ENCODE assay signal across 16 cellular contexts in genomic region chr18:73520229-73520628, GRCh38.
DNase-seq lines count a peak whose midpoint lies in the region; ATAC-seq and TF ChIP-seq lines count a peak whose summit lies in the region.
"Had no signal": no experiment of that assay in that cellular context is flagged by ENCODE, and none has a peak within 500 bp of the region (broad histone marks: within the 10 kb centered on the region; RNA-seq: fewer than 3 reads in every experiment).

No MANE protein-coding gene starts in this region.

- H3K4me3 Mint-ChIP-seq in endodermal cell = no peak overlapping the region
- H3K4me3 Mint-ChIP-seq: IgD-negative memory B cell had no signal

- no peak overlapping the region for H2BK5ac ChIP-seq in mesendoderm (ENCODE audit: low read length)

- H3K4me3 ChIP-seq in endodermal cell (ENCODE audit: low read length) (no peak overlapping the region), mesendoderm (ENCODE audit: low read length) (no peak overlapping the region)
- H3K4me3 ChIP-seq: BLaER1 treated with 17β-estradiol and CSF1 and Interleukin-3, amounts not matched to agents 10 nM and 100 nM; dorsolateral prefrontal cortex; GM12878; tibial artery had no signal

- no peak overlapping the region for H2BK120ac ChIP-seq in mesendoderm (ENCODE audit: low read depth, low read length)

- no peak overlapping the region for H3K9ac ChIP-seq in endodermal cell (ENCODE audit: extremely low read depth, low read length, poor library complexity, severe bottlenecking)
- no peak overlapping the region for H3K9ac ChIP-seq in mesendoderm (ENCODE audit: low read length)
- H3K9ac ChIP-seq: BLaER1 treated with 17β-estradiol and CSF1 and Interleukin-3, amounts not matched to agents 10 nM and 100 nM had no signal

- H3K4me1 ChIP-seq in endodermal cell (ENCODE audit: control insufficient read depth, insufficient read depth, low read length) = no peaks in the 10 kb centered on the region
- no peaks in the 10 kb centered on the region for H3K4me1 ChIP-seq in mesendoderm (ENCODE audit: control insufficient read depth, low read depth, low read length)
- H3K4me1 ChIP-seq: BLaER1 treated with 17β-estradiol and CSF1 and Interleukin-3, amounts not matched to agents 10 nM and 100 nM; tibial artery had no signal

- H3K27ac ChIP-seq in C4-2B (no peak overlapping the region), endodermal cell (ENCODE audit: low read depth, low read length) (no peak overlapping the region), mesendoderm (ENCODE audit: low read depth, low read length) (no peak overlapping the region)
- H3K27ac ChIP-seq: BLaER1 treated with 17β-estradiol and CSF1 and Interleukin-3, amounts not matched to agents 10 nM and 100 nM; dorsolateral prefrontal cortex; tibial artery had no signal

- peaks cover 1% of the 10 kb centered on the region for H3K4me1 Mint-ChIP-seq in endodermal cell
- H3K4me1 Mint-ChIP-seq: IgD-negative memory B cell had no signal

- peak; percentile 53 for DNase-seq in NCI-H69 (lab: John Stamatoyannopoulos, UW)
- peak; percentile 88 for DNase-seq in endodermal cell
- DNase-seq in mesendoderm = peak; percentile 75
- DNase-seq in Ammon's horn (ENCODE audit: low spot score) = no peak
- DNase-seq in activated T-cell treated with anti-CD3 and anti-CD28 coated beads, Interleukin-2, amount 50 U/mL, for 48 hours = no peak
- DNase-seq: activated gamma-delta T cell, dorsolateral prefrontal cortex, foreskin melanocyte, NCI-H774, tibial artery had no signal

- no peak overlapping the region for H3K4ac ChIP-seq in mesendoderm (ENCODE audit: low read depth, low read length)

- no peak overlapping the region for H3K18ac ChIP-seq in mesendoderm (ENCODE audit: low read length)

- H3K9me3 ChIP-seq in endodermal cell (ENCODE audit: control insufficient read depth, low read length) = no peaks in the 10 kb centered on the region
- H3K9me3 ChIP-seq: tibial artery had no signal

- no peaks in the 10 kb centered on the region for H3K27me3 ChIP-seq in endodermal cell (ENCODE audit: control insufficient read depth, insufficient read depth, low read length, poor library complexity, severe bottlenecking)
- H3K27me3 ChIP-seq in mesendoderm (ENCODE audit: insufficient read depth, low read length, poor library complexity) = no peaks in the 10 kb centered on the region
- H3K27me3 ChIP-seq: BLaER1 treated with 17β-estradiol and CSF1 and Interleukin-3, amounts not matched to agents 10 nM and 100 nM; dorsolateral prefrontal cortex; tibial artery had no signal

- H3K4me2 ChIP-seq in mesendoderm (ENCODE audit: low read length) = no peak overlapping the region
- H3K4me2 ChIP-seq: BLaER1 treated with 17β-estradiol and CSF1 and Interleukin-3, amounts not matched to agents 10 nM and 100 nM had no signal

- no peak overlapping the region for H3K27ac Mint-ChIP-seq in endodermal cell
- H3K27ac Mint-ChIP-seq: IgD-negative memory B cell had no signal

- no peaks in the 10 kb centered on the region for H3K79me1 ChIP-seq in mesendoderm (ENCODE audit: low read length)

- WGBS in endodermal cell (ENCODE audit: insufficient coverage in 1 of 2, insufficient read length in 1 of 2), 2 experiments = 70 to 71% methylated on average over 5 of the region's 5 CpGs
- WGBS in mesendoderm (ENCODE audit: extremely low coverage, insufficient coverage, low lambda C conversion rate) = no CpG with 5 or more reads among the region's 5 CpGs

- H4K5ac ChIP-seq in mesendoderm (ENCODE audit: low read length) = no peak overlapping the region

- TF ChIP-seq CTCF in C4-2B (conservative IDR thresholded peaks at IDR 0.05) (0 out of 2 replicates have a peak, but pooled peaks have one; percentile 5), endodermal cell (conservative IDR thresholded peaks at IDR 0.05) (peak; percentile 89)

- no peaks in the 10 kb centered on the region for H3K36me3 Mint-ChIP-seq in endodermal cell (ENCODE audit: low read depth)
- H3K36me3 Mint-ChIP-seq: IgD-negative memory B cell had no signal

- peaks cover 10% of the 10 kb centered on the region for H3K9me3 Mint-ChIP-seq in endodermal cell

- H3K56ac ChIP-seq in mesendoderm (ENCODE audit: low read length) = no peak overlapping the region

- ATAC-seq in HG02798 (IDR thresholded peaks at IDR 0.05; ENCODE audit: poor library complexity, unreplicated experiment) = no peak
- no peak for ATAC-seq in HG03469 (IDR thresholded peaks at IDR 0.05; ENCODE audit: unreplicated experiment)
- ATAC-seq: GM12878 had no signal

- no peaks in the 10 kb centered on the region for H3K36me3 ChIP-seq in endodermal cell (ENCODE audit: control insufficient read depth, insufficient read depth, low read length)
- H3K36me3 ChIP-seq in mesendoderm (ENCODE audit: control insufficient read depth, insufficient read depth, low read length) = no peaks in the 10 kb centered on the region
- H3K36me3 ChIP-seq: BLaER1 treated with 17β-estradiol and CSF1 and Interleukin-3, amounts not matched to agents 10 nM and 100 nM; tibial artery had no signal

- no peak overlapping the region for H3K23ac ChIP-seq in mesendoderm (ENCODE audit: low read length)

- H3K27me3 Mint-ChIP-seq in endodermal cell (ENCODE audit: insufficient read depth) = no peaks in the 10 kb centered on the region
- H3K27me3 Mint-ChIP-seq: IgD-negative memory B cell had no signal

- H2AK5ac ChIP-seq in mesendoderm (ENCODE audit: low read length) = no peak overlapping the region

- no peaks in the 10 kb centered on the region for H3K79me2 ChIP-seq in mesendoderm (ENCODE audit: control insufficient read depth, insufficient read depth, low read length)

- H2BK15ac ChIP-seq in mesendoderm (replicated peaks; ENCODE audit: low read depth) = no peak overlapping the region

- no peak overlapping the region for H4K8ac ChIP-seq in mesendoderm (ENCODE audit: low read depth, low read length)

Comparison
In these comparisons a context has a peak if more than half of its experiments do, and no peak if none do; other contexts are left out.
1. DNase-seq: peak in NCI-H69 (single experiment), endodermal cell (single experiment) and mesendoderm (single experiment); none in Ammon's horn (single experiment) and activated T-cell treated with anti-CD3 and anti-CD28 coated beads, Interleukin-2, amount 50 U/mL, for 48 hours (0 of 2).